In the genomic region with DNA sequence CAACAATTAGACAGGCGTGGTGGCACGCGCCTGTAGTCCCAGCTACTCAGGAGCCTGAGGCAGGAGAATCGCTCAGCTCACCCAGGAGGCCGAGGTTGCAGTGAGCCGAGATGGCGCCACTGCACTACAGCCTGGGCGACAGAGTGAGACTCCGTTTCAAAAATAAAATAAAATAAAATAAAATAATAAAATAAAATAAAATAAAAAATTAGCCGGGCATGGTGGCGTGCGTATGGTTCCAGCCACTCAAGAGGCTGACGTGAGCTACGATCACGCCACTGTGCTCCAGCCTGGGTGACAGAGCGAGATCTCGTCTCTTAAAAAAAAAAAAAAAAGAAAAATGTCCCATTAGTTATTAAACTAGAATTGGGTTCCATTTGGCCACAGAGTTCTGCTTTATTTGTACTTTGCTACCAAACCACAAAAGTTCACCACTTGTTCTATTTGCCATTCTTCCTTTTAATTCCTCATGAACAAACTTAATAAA, we compare ENCODE assay signal across 1 cellular context.
TF ChIP-seq lines count a peak whose summit lies in the region.

No MANE protein-coding gene starts in this region.

TF ChIP-seq in HepG2, 621 proteins besides CTCF, POLR2A, EP300 and RAD21:
- TF ChIP-seq, protein P1, sequence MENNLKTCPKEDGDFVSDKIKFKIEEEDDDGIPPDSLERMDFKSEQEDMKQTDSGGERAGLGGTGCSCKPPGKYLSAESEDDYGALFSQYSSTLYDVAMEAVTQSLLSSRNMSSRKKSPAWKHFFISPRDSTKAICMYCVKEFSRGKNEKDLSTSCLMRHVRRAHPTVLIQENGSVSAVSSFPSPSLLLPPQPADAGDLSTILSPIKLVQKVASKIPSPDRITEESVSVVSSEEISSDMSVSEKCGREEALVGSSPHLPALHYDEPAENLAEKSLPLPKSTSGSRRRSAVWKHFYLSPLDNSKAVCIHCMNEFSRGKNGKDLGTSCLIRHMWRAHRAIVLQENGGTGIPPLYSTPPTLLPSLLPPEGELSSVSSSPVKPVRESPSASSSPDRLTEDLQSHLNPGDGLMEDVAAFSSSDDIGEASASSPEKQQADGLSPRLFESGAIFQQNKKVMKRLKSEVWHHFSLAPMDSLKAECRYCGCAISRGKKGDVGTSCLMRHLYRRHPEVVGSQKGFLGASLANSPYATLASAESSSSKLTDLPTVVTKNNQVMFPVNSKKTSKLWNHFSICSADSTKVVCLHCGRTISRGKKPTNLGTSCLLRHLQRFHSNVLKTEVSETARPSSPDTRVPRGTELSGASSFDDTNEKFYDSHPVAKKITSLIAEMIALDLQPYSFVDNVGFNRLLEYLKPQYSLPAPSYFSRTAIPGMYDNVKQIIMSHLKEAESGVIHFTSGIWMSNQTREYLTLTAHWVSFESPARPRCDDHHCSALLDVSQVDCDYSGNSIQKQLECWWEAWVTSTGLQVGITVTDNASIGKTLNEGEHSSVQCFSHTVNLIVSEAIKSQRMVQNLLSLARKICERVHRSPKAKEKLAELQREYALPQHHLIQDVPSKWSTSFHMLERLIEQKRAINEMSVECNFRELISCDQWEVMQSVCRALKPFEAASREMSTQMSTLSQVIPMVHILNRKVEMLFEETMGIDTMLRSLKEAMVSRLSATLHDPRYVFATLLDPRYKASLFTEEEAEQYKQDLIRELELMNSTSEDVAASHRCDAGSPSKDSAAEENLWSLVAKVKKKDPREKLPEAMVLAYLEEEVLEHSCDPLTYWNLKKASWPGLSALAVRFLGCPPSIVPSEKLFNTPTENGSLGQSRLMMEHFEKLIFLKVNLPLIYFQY (CRISPR knock-in tag; IDR thresholded peaks at IDR 0.05; ENCODE audit: borderline replicate concordance), result no peak
- TF ChIP-seq KMT2A (CRISPR knock-in tag; IDR thresholded peaks at IDR 0.05) (0 out of 2 replicates have a peak, but pooled peaks have one; percentile 2), ZNF841 (CRISPR knock-in tag; IDR thresholded peaks at IDR 0.05; ENCODE audit: borderline replicate concordance) (no peak), ELF3 (CRISPR knock-in tag; IDR thresholded peaks at IDR 0.05) (no peak), TAF1 (CRISPR knock-in tag; IDR thresholded peaks at IDR 0.05) (0 out of 2 replicates have a peak, but pooled peaks have one; percentile 20), TOE1 (CRISPR knock-in tag; IDR thresholded peaks at IDR 0.05) (no peak), ATF7-NPFF (CRISPR knock-in tag; IDR thresholded peaks at IDR 0.05; ENCODE audit: low read depth) (no peak), NFIB (CRISPR knock-in tag; IDR thresholded peaks at IDR 0.05; ENCODE audit: borderline replicate concordance) (no peak), HOXA3 (CRISPR knock-in tag; IDR thresholded peaks at IDR 0.05) (0 out of 2 replicates have a peak, but pooled peaks have one; percentile 7), ZSCAN20 (CRISPR knock-in tag; IDR thresholded peaks at IDR 0.05; ENCODE audit: borderline replicate concordance) (no peak), DNMT3B (CRISPR knock-in tag; conservative IDR thresholded peaks at IDR 0.05) (no peak), ZBTB38 (CRISPR knock-in tag; IDR thresholded peaks at IDR 0.05) (0 out of 2 replicates have a peak, but pooled peaks have one; percentile 18), ZNF12 (CRISPR knock-in tag; IDR thresholded peaks at IDR 0.05) (no peak), TBX2 (CRISPR knock-in tag; IDR thresholded peaks at IDR 0.05; ENCODE audit: borderline replicate concordance) (no peak), HDAC6 (IDR thresholded peaks at IDR 0.05; ENCODE audit: low read depth, low read length) (no peak), LCORL (IDR thresholded peaks at IDR 0.05) (no peak), LCORL (CRISPR knock-in tag; IDR thresholded peaks at IDR 0.05) (peak; percentile 36; the same call in 1 of the 2 replicates), MAFG (CRISPR knock-in tag; IDR thresholded peaks at IDR 0.05) (no peak)
- TF ChIP-seq, protein P2, sequence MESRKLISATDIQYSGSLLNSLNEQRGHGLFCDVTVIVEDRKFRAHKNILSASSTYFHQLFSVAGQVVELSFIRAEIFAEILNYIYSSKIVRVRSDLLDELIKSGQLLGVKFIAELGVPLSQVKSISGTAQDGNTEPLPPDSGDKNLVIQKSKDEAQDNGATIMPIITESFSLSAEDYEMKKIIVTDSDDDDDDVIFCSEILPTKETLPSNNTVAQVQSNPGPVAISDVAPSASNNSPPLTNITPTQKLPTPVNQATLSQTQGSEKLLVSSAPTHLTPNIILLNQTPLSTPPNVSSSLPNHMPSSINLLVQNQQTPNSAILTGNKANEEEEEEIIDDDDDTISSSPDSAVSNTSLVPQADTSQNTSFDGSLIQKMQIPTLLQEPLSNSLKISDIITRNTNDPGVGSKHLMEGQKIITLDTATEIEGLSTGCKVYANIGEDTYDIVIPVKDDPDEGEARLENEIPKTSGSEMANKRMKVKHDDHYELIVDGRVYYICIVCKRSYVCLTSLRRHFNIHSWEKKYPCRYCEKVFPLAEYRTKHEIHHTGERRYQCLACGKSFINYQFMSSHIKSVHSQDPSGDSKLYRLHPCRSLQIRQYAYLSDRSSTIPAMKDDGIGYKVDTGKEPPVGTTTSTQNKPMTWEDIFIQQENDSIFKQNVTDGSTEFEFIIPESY (CRISPR knock-in tag; IDR thresholded peaks at IDR 0.05), result peak; percentile 55; the same call in 1 of the 2 replicates
- TF ChIP-seq, protein P3, sequence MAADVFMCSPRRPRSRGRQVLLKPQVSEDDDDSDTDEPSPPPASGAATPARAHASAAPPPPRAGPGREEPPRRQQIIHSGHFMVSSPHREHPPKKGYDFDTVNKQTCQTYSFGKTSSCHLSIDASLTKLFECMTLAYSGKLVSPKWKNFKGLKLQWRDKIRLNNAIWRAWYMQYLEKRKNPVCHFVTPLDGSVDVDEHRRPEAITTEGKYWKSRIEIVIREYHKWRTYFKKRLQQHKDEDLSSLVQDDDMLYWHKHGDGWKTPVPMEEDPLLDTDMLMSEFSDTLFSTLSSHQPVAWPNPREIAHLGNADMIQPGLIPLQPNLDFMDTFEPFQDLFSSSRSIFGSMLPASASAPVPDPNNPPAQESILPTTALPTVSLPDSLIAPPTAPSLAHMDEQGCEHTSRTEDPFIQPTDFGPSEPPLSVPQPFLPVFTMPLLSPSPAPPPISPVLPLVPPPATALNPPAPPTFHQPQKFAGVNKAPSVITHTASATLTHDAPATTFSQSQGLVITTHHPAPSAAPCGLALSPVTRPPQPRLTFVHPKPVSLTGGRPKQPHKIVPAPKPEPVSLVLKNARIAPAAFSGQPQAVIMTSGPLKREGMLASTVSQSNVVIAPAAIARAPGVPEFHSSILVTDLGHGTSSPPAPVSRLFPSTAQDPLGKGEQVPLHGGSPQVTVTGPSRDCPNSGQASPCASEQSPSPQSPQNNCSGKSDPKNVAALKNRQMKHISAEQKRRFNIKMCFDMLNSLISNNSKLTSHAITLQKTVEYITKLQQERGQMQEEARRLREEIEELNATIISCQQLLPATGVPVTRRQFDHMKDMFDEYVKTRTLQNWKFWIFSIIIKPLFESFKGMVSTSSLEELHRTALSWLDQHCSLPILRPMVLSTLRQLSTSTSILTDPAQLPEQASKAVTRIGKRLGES (CRISPR knock-in tag; IDR thresholded peaks at IDR 0.05; ENCODE audit: borderline replicate concordance), result no peak
